11 cellular contexts compared by ENCODE assay signal in the genomic region with DNA sequence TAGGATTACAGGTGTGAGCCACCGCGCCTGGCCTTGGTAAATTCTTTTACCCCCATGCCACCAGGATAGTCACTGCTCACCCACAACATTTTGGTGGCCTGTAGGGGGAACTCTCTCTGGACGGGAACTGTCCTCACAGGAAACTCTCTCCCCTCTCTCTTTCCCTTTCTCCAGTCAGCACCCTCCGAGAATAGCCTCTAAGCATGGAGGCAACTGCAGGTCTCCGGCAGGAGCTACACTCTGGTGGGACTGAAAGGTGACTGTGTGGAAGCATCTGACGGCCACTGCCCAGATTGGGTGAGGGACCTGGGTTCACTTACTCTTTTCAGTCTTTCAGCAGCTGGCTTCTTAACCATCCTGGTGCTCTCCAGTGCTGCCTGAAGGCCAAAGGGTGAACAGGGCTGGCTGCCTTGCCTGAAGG. TPM values are rescaled to one million over a fixed set of nuclear protein-coding genes. Genes with fewer than 3 reads are reported as not detected.
DNase-seq lines count a peak whose midpoint lies in the region; ATAC-seq, FAIRE-seq and TF ChIP-seq lines count a peak whose summit lies in the region.
"Had no signal": no experiment of that assay in that cellular context is flagged by ENCODE, and none has a peak within 500 bp of the region (broad histone marks: within the 10 kb centered on the region; RNA-seq: fewer than 3 reads in every experiment).

No MANE protein-coding gene starts in this region.

- no peaks in the 10 kb centered on the region; the same call in 1 of the 2 replicates for H3F3A ChIP-seq in Loucy (ENCODE audit: low read depth)

- no peak overlapping the region for H3K4me3 ChIP-seq in Loucy (ENCODE audit: low read length, poor library complexity, severe bottlenecking)
- no peak overlapping the region for H3K4me3 ChIP-seq in osteoblast (ENCODE audit: insufficient read depth, low read length)
- H3K4me3 ChIP-seq: SK-N-MC had no signal

- no peak overlapping the region for H3K9ac ChIP-seq in Loucy (ENCODE audit: low read depth, low read length, poor library complexity, severe bottlenecking)

- H3K4me2 ChIP-seq in Loucy (ENCODE audit: low read depth, low read length, poor library complexity, severe bottlenecking) (peak overlapping the region; percentile 24), osteoblast (ENCODE audit: insufficient read depth, low read length) (no peak overlapping the region)

- no peaks in the 10 kb centered on the region for H3K79me2 ChIP-seq in Loucy (ENCODE audit: insufficient read depth, low read length)
- no peaks in the 10 kb centered on the region for H3K79me2 ChIP-seq in osteoblast (ENCODE audit: insufficient read depth, low read length)

- no peak for FAIRE-seq in frontal cortex (lab: Jason Lieb, UNC)
- FAIRE-seq: colon had no signal

- H3K9me2 ChIP-seq in Loucy (replicated peaks; ENCODE audit: low read depth, low read length), result no peaks in the 10 kb centered on the region

- peak; percentile 49 for TF ChIP-seq POLR2A in erythroblast (IDR thresholded peaks at IDR 0.05; ENCODE audit: low read length)

- no peaks in the 10 kb centered on the region for H3K36me3 ChIP-seq in Loucy (ENCODE audit: insufficient read depth, low read length)
- no peaks in the 10 kb centered on the region for H3K36me3 ChIP-seq in osteoblast (ENCODE audit: insufficient read depth, low read length)

- CTCF ChIA-PET in GM10248 (lab: Yijun Ruan, JAX), result interaction anchor here (0.8 to 3.4 kb wide), 22 partner anchors 9 to 132 kb away, joined by 3 to 38 read pairs (median 4); a partner anchor contains a TSS

- H3K4me1 ChIP-seq in Loucy (ENCODE audit: insufficient read depth, low read length, poor library complexity, severe bottlenecking) (peaks cover 26% of the 10 kb centered on the region), osteoblast (ENCODE audit: insufficient read depth, low read length) (no peaks in the 10 kb centered on the region)

- ATAC-seq in GM21367 (IDR thresholded peaks at IDR 0.05; ENCODE audit: unreplicated experiment), result no peak

- H3K9me3 ChIP-seq in Loucy (ENCODE audit: insufficient read depth, low read depth, low read length), result peaks cover 7% of the 10 kb centered on the region; the same call in 1 of the 2 replicates
- H3K9me3 ChIP-seq in osteoblast (ENCODE audit: low read depth, low read length), result peaks cover 3% of the 10 kb centered on the region

- H4K20me1 ChIP-seq in Loucy (ENCODE audit: insufficient read depth, low read length, poor library complexity, severe bottlenecking), result no peaks in the 10 kb centered on the region
- no peaks in the 10 kb centered on the region for H4K20me1 ChIP-seq in osteoblast (ENCODE audit: insufficient read depth, low read length)

- DNase-seq in GM10248 (ENCODE audit: extremely low spot score), result no peak
- DNase-seq in erythroblast (lab: John Stamatoyannopoulos, UW), result no peak
- no peak for DNase-seq in osteoblast (ENCODE audit: insufficient read length, low spot score, missing footprints)
- DNase-seq in frontal cortex (ENCODE audit: low spot score in 2 of 2), result no peak
- no peak for DNase-seq in NCI-H510A (lab: John Stamatoyannopoulos, UW)
- DNase-seq: activated CD4-positive, alpha-beta memory T cell treated with anti-CD3 and anti-CD28 coated beads, Interleukin-2, amount 10 ng/mL, durations not matched to agents 7 days and 5 days; NCI-H774 had no signal

- no peak overlapping the region for H3K27ac ChIP-seq in osteoblast (ENCODE audit: low read depth, low read length)
- H3K27ac ChIP-seq: SK-N-MC had no signal

- POLR2A ChIA-PET in GM10248 (lab: Yijun Ruan, JAX), result interaction anchor here (0.7 kb wide), 1 partner anchor 65 kb away, joined by 3 read pairs; no protein-coding TSS in a partner anchor

- TF ChIP-seq CTCF in GM10248 (IDR thresholded peaks at IDR 0.05; ENCODE audit: control extremely low read depth, extremely low read depth, low read depth, missing control alignments) (peak; percentile 40), Loucy (conservative IDR thresholded peaks at IDR 0.05; ENCODE audit: low read length) (peak; percentile 42), osteoblast (IDR thresholded peaks at IDR 0.05; ENCODE audit: extremely low read depth, low read depth, low read length) (peak; percentile 29)

- no peak overlapping the region; the same call in 1 of the 2 replicates for H2AFZ ChIP-seq in Loucy (ENCODE audit: low read length)
- H2AFZ ChIP-seq in osteoblast (ENCODE audit: low read length), result no peak overlapping the region

- H3K27me3 ChIP-seq in Loucy (ENCODE audit: insufficient read depth, low read length, poor library complexity, severe bottlenecking) (no peaks in the 10 kb centered on the region), osteoblast (ENCODE audit: insufficient read depth, low read length) (no peaks in the 10 kb centered on the region)

RNA-seq across cellular contexts. Expression of a gene that starts 21.3 kb away (rescaled TPM):
- total RNA-seq in osteoblast, result 29.8 and 30.8 TPM in 2 replicates
- 9.0 TPM for total RNA-seq in frontal cortex
